In the genomic region with DNA sequence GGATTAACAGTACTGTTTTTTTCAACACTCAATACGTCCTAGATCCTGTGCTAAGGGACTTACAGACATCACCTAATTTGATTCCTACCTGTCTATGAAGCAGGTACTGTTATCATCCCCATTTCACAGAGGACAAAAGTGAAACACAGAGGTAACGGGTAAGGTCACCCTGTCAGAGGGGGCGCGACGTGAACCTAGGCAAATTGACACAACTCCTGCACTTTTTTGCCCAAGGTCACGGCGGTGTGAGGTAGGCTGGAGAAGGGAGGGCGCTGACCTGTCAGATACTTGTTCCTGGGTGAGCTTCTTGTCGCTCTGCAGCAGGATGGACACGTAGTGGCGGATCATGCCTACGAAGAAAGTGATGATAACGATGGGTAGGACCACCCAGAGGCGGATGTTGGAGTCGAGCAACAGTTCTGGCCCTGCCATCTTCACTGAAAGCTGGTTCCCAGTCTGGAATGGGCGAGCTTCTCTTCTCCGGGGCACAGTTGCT, we compare ENCODE assay signal across 8 cellular contexts. TPM values are rescaled to one million over a fixed set of nuclear protein-coding genes. Genes with fewer than 3 reads are reported as not detected.
DNase-seq lines count a peak whose midpoint lies in the region; ATAC-seq and TF ChIP-seq lines count a peak whose summit lies in the region.

No MANE protein-coding gene starts in this region.

- H3K9me3 ChIP-seq in right atrium auricular region (no peaks in the 10 kb centered on the region), spleen (no peaks in the 10 kb centered on the region)

- CTCF ChIA-PET in activated B cell treated with CpG ODN at 0.5 μM for 24 hours (lab: Charles Lee), result interaction anchor here (1.5 to 1.6 kb wide), 2 partner anchors 34 to 54 kb away, joined by 4 read pairs; a partner anchor contains a TSS

- H3K4me3 Mint-ChIP-seq in activated B cell treated with CpG ODN at 0.5 μM for 24 hours, result peak overlapping the region; percentile 98

- no peaks in the 10 kb centered on the region for H3K9me3 Mint-ChIP-seq in activated B cell treated with CpG ODN at 0.5 μM for 24 hours

- no peaks in the 10 kb centered on the region for H3K27me3 Mint-ChIP-seq in activated B cell treated with CpG ODN at 0.5 μM for 24 hours

- H3K27me3 ChIP-seq in right atrium auricular region (no peaks in the 10 kb centered on the region), spleen (replicated peaks in 1 of 7) (no peaks in the 10 kb centered on the region)

- 1 to 3% (median 1%) methylated on average over 9 to 17 of the region's 17 CpGs for WGBS in spleen, 5 donors

- H3K36me3 ChIP-seq in right atrium auricular region, result peaks cover 12% of the 10 kb centered on the region
- peaks cover 0 to 41% (median 4%) of the 10 kb centered on the region in 6 donors for H3K36me3 ChIP-seq in spleen

- peaks cover 22% of the 10 kb centered on the region for H3K36me3 Mint-ChIP-seq in activated B cell treated with CpG ODN at 0.5 μM for 24 hours (ENCODE audit: low read depth)

- ATAC-seq in HG02973 (IDR thresholded peaks at IDR 0.05; ENCODE audit: unreplicated experiment), result peak; percentile 20
- ATAC-seq in activated B cell treated with CpG ODN at 0.5 μM for 24 hours (ENCODE audit: low read depth), result peak; percentile 28
- no peak for ATAC-seq in GM21723 (IDR thresholded peaks at IDR 0.05; ENCODE audit: unreplicated experiment)

- TF ChIP-seq CTCF in activated B cell treated with CpG ODN at 0.5 μM for 24 hours (IDR thresholded peaks at IDR 0.05), result no peak
- no peak for TF ChIP-seq CTCF in right atrium auricular region (IDR thresholded peaks at IDR 0.05)
- TF ChIP-seq CTCF in spleen (IDR thresholded peaks at IDR 0.05 in 8 of 11, conservative IDR thresholded peaks at IDR 0.05 in 3 of 11), result no peak

- POLR2A ChIA-PET in activated B cell treated with CpG ODN at 0.5 μM for 24 hours (lab: Charles Lee), result interaction anchor here (0.6 to 2.9 kb wide), 28 partner anchors 8 to 1343 kb away, joined by 3 to 41 read pairs (median 6); a partner anchor contains a TSS

- peaks cover 24% of the 10 kb centered on the region for H3K4me1 Mint-ChIP-seq in activated B cell treated with CpG ODN at 0.5 μM for 24 hours

- H3K27ac ChIP-seq in right atrium auricular region, result peak overlapping the region; percentile 65 to 83
- H3K27ac ChIP-seq in spleen, result peak overlapping the region; percentile 46 to 92 (median 87)

- H3K4me3 ChIP-seq in right atrium auricular region (peak overlapping the region; percentile 88 to 90), spleen (peak overlapping the region; percentile 82 to 98 (median 95))

- no peak for TF ChIP-seq POLR2A in spleen (IDR thresholded peaks at IDR 0.05)

- peak overlapping the region; percentile 100 for H3K27ac Mint-ChIP-seq in activated B cell treated with CpG ODN at 0.5 μM for 24 hours

- peak; percentile 46 for DNase-seq in NCI-H748 treated with DMSO at 0.1 percent for 48 hours (lab: John Stamatoyannopoulos, UW)
- no peak for DNase-seq in NCI-H748 (lab: John Stamatoyannopoulos, UW; ENCODE audit: unreplicated experiment)
- no peak for DNase-seq in activated B cell treated with CpG ODN at 0.5 μM for 24 hours
- no peak for DNase-seq in right atrium auricular region (ENCODE audit: low spot score)
- DNase-seq in spleen, result no peak
- DNase-seq in NCI-H1048 (lab: John Stamatoyannopoulos, UW), result no peak

- H3K4me1 ChIP-seq in right atrium auricular region (peaks cover 0 to 37% of the 10 kb centered on the region in 2 donors), spleen (peaks cover 21 to 68% (median 48%) of the 10 kb centered on the region in 6 donors)

- intact Hi-C loops in activated B cell treated with CpG ODN at 0.5 μM for 24 hours (cut with micrococcal nuclease) (loop anchor here (1.0 to 10.0 kb wide), 8 partner anchors 34 to 335 kb away; a partner anchor contains a TSS), spleen (cut with DNase I; ENCODE audit: low total_unique reads) (no loop called here)

RNA-seq across cellular contexts. Expression of a gene that starts 0.4 kb away (rescaled TPM):
- total RNA-seq in activated B cell treated with CpG ODN at 0.5 μM for 24 hours (37.6 and 40.6 TPM in 2 replicates), right atrium auricular region (100 to 1,000 TPM in 1 of 2 donors, 10 to 100 TPM in 1; 69.8 to 111 TPM), spleen (10 to 100 TPM; 32.8 to 61.4 (median 47.1) TPM)
- 10 to 100 TPM; 16.3 to 35.3 (median 18.0) TPM for polyA plus RNA-seq in spleen

RNA-seq across cellular contexts. Expression of a gene that starts 34.1 kb away (rescaled TPM):
- total RNA-seq in activated B cell treated with CpG ODN at 0.5 μM for 24 hours (4.2 and 4.3 TPM in 2 replicates), right atrium auricular region (1 to 10 TPM; 1.4 to 1.9 TPM), spleen (1 to 10 TPM in 6 of 7 donors, under 1 TPM in 1; 0.85 to 2.4 (median 1.9) TPM)
- polyA plus RNA-seq in spleen, result under 1 TPM; 0.65 to 0.99 (median 0.72) TPM

RNA-seq across cellular contexts. Expression of a gene that starts 40.0 kb away (rescaled TPM):
- 26.8 and 31.4 TPM in 2 replicates for total RNA-seq in activated B cell treated with CpG ODN at 0.5 μM for 24 hours
- total RNA-seq in right atrium auricular region, result 1 to 10 TPM; 1.7 to 2.0 TPM
- total RNA-seq in spleen, result 10 to 100 TPM in 6 of 7 donors, 1 to 10 TPM in 1; 9.3 to 19.5 (median 13.6) TPM
- polyA plus RNA-seq in spleen, result 10 to 100 TPM; 12.5 to 20.2 (median 13.6) TPM

RNA-seq across cellular contexts. Expression of a gene that starts 52.6 kb away (rescaled TPM):
- 26.9 and 30.5 TPM in 2 replicates for total RNA-seq in activated B cell treated with CpG ODN at 0.5 μM for 24 hours
- total RNA-seq in right atrium auricular region, result 10 to 100 TPM; 63.9 to 79.0 TPM
- total RNA-seq in spleen, result 10 to 100 TPM; 17.7 to 40.3 (median 31.4) TPM
- 10 to 100 TPM; 20.6 to 40.9 (median 21.9) TPM for polyA plus RNA-seq in spleen
